In genomic region chr20:39124064-39124463, GRCh38 we compare ENCODE assay signal across 23 cellular contexts.
"Had no signal": no experiment of that assay in that cellular context is flagged by ENCODE, and none has a peak within 500 bp of the region (broad histone marks: within the 10 kb centered on the region; RNA-seq: fewer than 3 reads in every experiment).

No MANE protein-coding gene starts in this region.

- H3K27me3 ChIP-seq: colonic mucosa, right lobe of liver, upper lobe of right lung, vagina had no signal

- H3K4me1 ChIP-seq: colonic mucosa, heart right ventricle, left ventricle myocardium inferior, psoas muscle, right lobe of liver, suprapubic skin, tibial artery, upper lobe of right lung, vagina had no signal

- H3K4me3 ChIP-seq: colonic mucosa, heart right ventricle, left ventricle myocardium inferior, lung, psoas muscle, right lobe of liver, suprapubic skin, tibial artery, upper lobe of right lung, vagina had no signal

- FAIRE-seq: frontal cortex, keratinocyte had no signal

- H3K9me3 ChIP-seq: colonic mucosa, heart right ventricle, psoas muscle, right lobe of liver, suprapubic skin, tibial artery, upper lobe of right lung, vagina had no signal

- ATAC-seq: heart right ventricle; left cardiac atrium; psoas muscle; right lobe of liver; stimulated activated effector memory CD8-positive, alpha-beta T cell treated with anti-CD3 and anti-CD28 coated beads, Interleukin-12 subunit alpha, Interleukin-12 subunit beta, amount 100 ng/mL, for 72 hours; stimulated activated naive CD8-positive, alpha-beta T cell treated with anti-CD3 and anti-CD28 coated beads, Interleukin-15, Interleukin-2, amounts not matched to agents 100 U/mL and 50 U/mL, for 24 hours; upper lobe of right lung had no signal

- H3K27ac ChIP-seq: colonic mucosa, heart right ventricle, left ventricle myocardium inferior, psoas muscle, right lobe of liver, suprapubic skin, tibial artery, upper lobe of right lung, vagina had no signal

- H3K9ac ChIP-seq: parathyroid adenoma had no signal

- H3K79me2 ChIP-seq: parathyroid adenoma had no signal

- H3K36me3 ChIP-seq: colonic mucosa, heart right ventricle, left ventricle myocardium inferior, right lobe of liver, suprapubic skin, tibial artery, upper lobe of right lung, vagina had no signal

- DNase-seq: colonic mucosa; dermis blood vessel endothelial cell; heart right ventricle; left cardiac atrium; left ventricle myocardium inferior; mesendoderm; naive B cell; occipital lobe; psoas muscle; retina; right lobe of liver; stimulated activated CD4-positive, alpha-beta T cell treated with anti-CD3 and anti-CD28 coated beads, Interleukin-4, amount 100 ng/mL, for 1 hour; stimulated activated CD8-positive, alpha-beta memory T cell treated with anti-CD3 and anti-CD28 coated beads, Interleukin-4, amount 100 ng/mL, for 48 hours; stimulated activated naive CD8-positive, alpha-beta T cell treated with anti-CD3 and anti-CD28 coated beads, Interleukin-15, Interleukin-2, amounts not matched to agents 100 U/mL and 50 U/mL, for 24 hours; tibial artery; upper lobe of right lung had no signal
